22 cellular contexts compared by ENCODE assay signal in genomic region chr4:152901205-152901604, GRCh38. TPM values are rescaled to one million over a fixed set of nuclear protein-coding genes. Genes with fewer than 3 reads are reported as not detected.
A peak's percentile ranks its signal among the peaks of the same experiment; 100 is the strongest.
DNase-seq lines count a peak whose midpoint lies in the region; ATAC-seq, FAIRE-seq and TF ChIP-seq lines count a peak whose summit lies in the region.
"Had no signal": no experiment of that assay in that cellular context is flagged by ENCODE, and none has a peak within 500 bp of the region (broad histone marks: within the 10 kb centered on the region; RNA-seq: fewer than 3 reads in every experiment).

No MANE protein-coding gene starts in this region.

- POLR2A ChIA-PET in MCF 10A (lab: Yijun Ruan, JAX), result no interaction called here

- H3K36me3 Mint-ChIP-seq in MCF 10A (ENCODE audit: insufficient read depth, unreplicated experiment) (peaks cover 11% of the 10 kb centered on the region), neural crest cell (ENCODE audit: low read depth) (peaks cover 8% of the 10 kb centered on the region)

- H3K4me2 ChIP-seq in mammary epithelial cell (ENCODE audit: insufficient read depth, low read depth, low read length), result no peak overlapping the region

- dilution Hi-C loops in mammary epithelial cell (cut with HindIII; ENCODE audit: low sequenced_read_pairs), result no loop called here

- in situ Hi-C loops in mammary epithelial cell (cut with MboI; ENCODE audit: low sequenced_read_pairs in 2 of 2), result no loop called here

- no peaks in the 10 kb centered on the region for H3K4me1 ChIP-seq in mammary epithelial cell (ENCODE audit: insufficient read depth, low read length)
- no peaks in the 10 kb centered on the region for H3K4me1 ChIP-seq in aorta (ENCODE audit: control insufficient read depth in 1 of 2, insufficient read depth in 2 of 2, low read length in 2 of 2)
- H3K4me1 ChIP-seq: Peyer's patch, SJSA1 had no signal

- ATAC-seq in GM21528 (IDR thresholded peaks at IDR 0.05; ENCODE audit: low FRiP score, unreplicated experiment) (no peak), GM19395 (IDR thresholded peaks at IDR 0.05; ENCODE audit: unreplicated experiment) (no peak), aorta (ENCODE audit: low FRiP score) (no peak)

- no peak overlapping the region for H3K4me3 ChIP-seq in mammary epithelial cell (replicated peaks in 1 of 3; ENCODE audit: insufficient read depth in 1 of 3, low read depth in 2 of 3, low read length in 3 of 3)
- H3K4me3 ChIP-seq in aorta (ENCODE audit: low read length in 2 of 2), result no peak overlapping the region
- H3K4me3 ChIP-seq: Peyer's patch, SJSA1 had no signal

- TF ChIP-seq CTCF in mammary epithelial cell (conservative IDR thresholded peaks at IDR 0.05 in 1 of 2, IDR thresholded peaks at IDR 0.05 in 1 of 2; ENCODE audit: extremely low read depth in 1 of 2, insufficient read depth in 1 of 2, low read depth in 1 of 2, low read length in 2 of 2), result no peak
- no peak for TF ChIP-seq CTCF in MCF 10A (IDR thresholded peaks at IDR 0.05; ENCODE audit: unreplicated experiment)
- no peak for TF ChIP-seq CTCF in neural crest cell (conservative IDR thresholded peaks at IDR 0.05)

- H3K27ac Mint-ChIP-seq in MCF 10A (ENCODE audit: low read depth, unreplicated experiment) (no peak overlapping the region), neural crest cell (ENCODE audit: unreplicated experiment) (no peak overlapping the region)

- H3K4me1 Mint-ChIP-seq in MCF 10A (ENCODE audit: insufficient read depth, unreplicated experiment) (peaks cover 8% of the 10 kb centered on the region), neural crest cell (peaks cover 34% of the 10 kb centered on the region)

- H3K27me3 Mint-ChIP-seq in MCF 10A (ENCODE audit: insufficient read depth, unreplicated experiment), result no peaks in the 10 kb centered on the region
- H3K27me3 Mint-ChIP-seq in neural crest cell (ENCODE audit: low read depth), result no peaks in the 10 kb centered on the region

- H3K4me3 Mint-ChIP-seq in MCF 10A (ENCODE audit: unreplicated experiment), result no peak overlapping the region
- H3K4me3 Mint-ChIP-seq in neural crest cell, result peak overlapping the region; percentile 56

- no peak overlapping the region for H3K9ac ChIP-seq in mammary epithelial cell (ENCODE audit: insufficient read depth, low read length)

- H2AFZ ChIP-seq in mammary epithelial cell (ENCODE audit: low read depth, low read length), result no peak overlapping the region

- H3K9me3 Mint-ChIP-seq in MCF 10A (ENCODE audit: unreplicated experiment) (no peaks in the 10 kb centered on the region), neural crest cell (no peaks in the 10 kb centered on the region)

- no TSS peak for BruUV-seq in mammary epithelial cell (replicated peaks; lab: Mats Ljungman, UMichigan)
- no TSS peak for BruUV-seq in MCF 10A (replicated peaks; lab: Mats Ljungman, UMichigan)

- no peaks in the 10 kb centered on the region for H3K9me3 ChIP-seq in mammary epithelial cell (replicated peaks; ENCODE audit: insufficient read depth, low read length)
- no peaks in the 10 kb centered on the region for H3K9me3 ChIP-seq in aorta (ENCODE audit: control insufficient read depth, low read length)
- H3K9me3 ChIP-seq: Peyer's patch, SJSA1 had no signal

- H3K36me3 ChIP-seq in mammary epithelial cell (ENCODE audit: insufficient read depth, low read length) (peaks cover 2% of the 10 kb centered on the region), aorta (ENCODE audit: control insufficient read depth in 1 of 2, insufficient read depth in 2 of 2, low read length in 1 of 2) (no peaks in the 10 kb centered on the region)
- H3K36me3 ChIP-seq: Peyer's patch, SJSA1 had no signal

- H4K20me1 ChIP-seq in mammary epithelial cell (ENCODE audit: insufficient read depth, low read length), result no peaks in the 10 kb centered on the region

- H3K79me2 ChIP-seq in mammary epithelial cell (ENCODE audit: insufficient read depth, low read length), result no peaks in the 10 kb centered on the region

- peak; percentile 72 for FAIRE-seq in frontal cortex (lab: Jason Lieb, UNC)
- FAIRE-seq: GM19239 had no signal

- no peak overlapping the region for H3K27ac ChIP-seq in mammary epithelial cell (ENCODE audit: insufficient read depth, low read depth, low read length)
- no peak overlapping the region for H3K27ac ChIP-seq in aorta (ENCODE audit: low read depth in 1 of 2, low read length in 2 of 2)
- H3K27ac ChIP-seq: Peyer's patch, SJSA1 had no signal

- H3K27me3 ChIP-seq in mammary epithelial cell (ENCODE audit: insufficient read depth, low read length) (no peaks in the 10 kb centered on the region), aorta (ENCODE audit: control insufficient read depth in 1 of 2, insufficient read depth in 2 of 2, low read length in 1 of 2) (no peaks in the 10 kb centered on the region)
- H3K27me3 ChIP-seq: Peyer's patch, SJSA1 had no signal

- CTCF ChIA-PET in mammary epithelial cell (lab: Charles Lee; ENCODE audit: low non-redundant PET), result no interaction called here
- CTCF ChIA-PET in MCF 10A (lab: Yijun Ruan, JAX), result no interaction called here

- intact Hi-C loops in mammary epithelial cell (cut with micrococcal nuclease), result no loop called here
- intact Hi-C loops in MCF 10A (cut with micrococcal nuclease), result no loop called here
- intact Hi-C loops in aorta (cut with DNase I), result no loop called here

- peak; percentile 19 for DNase-seq in mammary epithelial cell
- no peak for DNase-seq in MCF 10A (ENCODE audit: unreplicated experiment)
- no peak for DNase-seq in frontal cortex (ENCODE audit: low spot score in 2 of 2)
- DNase-seq in neural crest cell (ENCODE audit: low read depth, low spot score), result no peak
- DNase-seq in superior temporal gyrus (ENCODE audit: extremely low spot score), result peak; percentile 70
- DNase-seq in aorta, result no peak
- DNase-seq: 8988T, C1 segment of cervical spinal cord, DMS53, GF-D8, H7, KG1, NCI-H1105 treated with DMSO at 0.1 percent for 48 hours, NCI-H2081, NCI-H2171, NCI-H524 treated with DMSO at 0.1 percent for 48 hours, NCI-H82, Peyer's patch had no signal

- WGBS in mammary epithelial cell (ENCODE audit: low coverage, missing lambda C conversion rate), result 97% methylated on average over 3 of the region's 3 CpGs
- WGBS in aorta, 2 donors, result 96% methylated on average over 3 of the region's 3 CpGs

RNA-seq across cellular contexts. Expression of gene FHDC1, which starts 34.9 kb away (rescaled TPM):
- total RNA-seq in mammary epithelial cell (10 to 100 TPM; 13.3 to 29.3 TPM), MCF 10A (2022) (2.0 and 2.7 TPM in 2 replicates), frontal cortex (5.7 TPM), neural crest cell (52.0 and 54.5 TPM in 2 replicates), aorta (1 to 10 TPM in 1 of 2 donors, under 1 TPM in 1; 0.88 to 3.0 TPM)
- polyA plus RNA-seq in mammary epithelial cell (2.1 TPM), aorta (1 to 10 TPM in 1 of 2 donors, under 1 TPM in 1; 0.20 to 1.4 TPM)
- 5.4 TPM for polyA minus RNA-seq in mammary epithelial cell

Comparison
In these comparisons a context has a peak if more than half of its experiments do, and no peak if none do; other contexts are left out.
1. DNase-seq: peak in mammary epithelial cell (single experiment) and superior temporal gyrus (single experiment); none in MCF 10A (single experiment), frontal cortex (0 of 2), neural crest cell (single experiment) and aorta (0 of 2).